Comparison of ENCODE assay signal across 9 cellular contexts in the genomic region with DNA sequence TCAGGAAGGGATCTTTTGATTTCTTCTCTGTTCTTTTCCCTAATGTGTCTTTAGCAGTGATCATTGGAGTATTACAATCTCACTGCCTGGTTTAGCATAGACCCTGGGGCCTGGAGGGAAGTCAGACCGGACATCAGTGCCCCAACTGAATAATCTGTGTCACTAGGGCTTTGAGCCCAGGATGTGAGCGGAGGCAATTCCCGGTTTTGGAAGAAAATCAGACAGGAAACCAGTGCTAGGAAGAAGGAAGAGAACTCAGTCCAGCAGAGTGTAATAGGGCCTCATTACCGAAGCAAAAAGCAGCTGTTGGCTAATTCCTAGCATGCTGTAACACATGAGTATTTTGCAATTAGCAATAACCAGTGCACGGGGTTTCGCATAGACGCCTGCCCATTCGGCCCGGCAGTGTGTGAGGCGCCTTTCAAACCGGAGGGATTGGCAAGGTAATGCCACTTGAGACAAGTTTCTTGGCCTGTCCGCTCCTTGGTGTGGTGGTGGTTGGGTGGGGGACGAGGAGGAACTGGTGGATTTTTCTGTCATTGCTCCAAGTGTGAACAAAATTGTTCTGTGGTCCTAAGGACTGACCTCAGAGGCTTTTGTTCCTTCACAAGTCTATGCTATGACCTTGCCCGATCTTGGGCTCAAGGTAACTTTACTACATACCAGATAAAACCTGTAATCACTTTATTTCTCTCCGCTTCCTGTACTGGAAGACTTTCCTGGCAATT. TPM values are rescaled to one million over a fixed set of nuclear protein-coding genes. Genes with fewer than 3 reads are reported as not detected.
DNase-seq lines count a peak whose midpoint lies in the region; ATAC-seq and TF ChIP-seq lines count a peak whose summit lies in the region.
"Had no signal": no experiment of that assay in that cellular context is flagged by ENCODE, and none has a peak within 500 bp of the region (broad histone marks: within the 10 kb centered on the region; RNA-seq: fewer than 3 reads in every experiment).

No MANE protein-coding gene starts in this region.

- peak overlapping the region; percentile 40 for H3K4me3 ChIP-seq in CD8-positive, alpha-beta T cell (ENCODE audit: low read depth, low read length)
- H3K4me3 ChIP-seq in neutrophil (ENCODE audit: low read depth in 1 of 2, low read length in 1 of 2): peak overlapping the region; percentile 88 to 89

- no peak overlapping the region for H3K27ac ChIP-seq in CD8-positive, alpha-beta T cell (ENCODE audit: low read depth, low read length)
- H3K27ac ChIP-seq in epithelial cell of prostate (peak overlapping the region; percentile 99), neutrophil (peak overlapping the region; percentile 100)

- CTCF ChIA-PET in CD8-positive, alpha-beta T cell (lab: Charles Lee): interaction anchor here (0.7 to 2.1 kb wide), 4 partner anchors 11 to 641 kb away, joined by 3 to 7 read pairs (median 4); no protein-coding TSS in a partner anchor

- H3K36me3 Mint-ChIP-seq in CD8-positive, alpha-beta T cell: peaks cover 5% of the 10 kb centered on the region
- H3K36me3 Mint-ChIP-seq: activated naive CD4-positive, alpha-beta T cell treated with anti-CD3 and anti-CD28 coated beads, Interleukin-2, amount 50 U/mL, for 24 hours had no signal

- H3K4me1 ChIP-seq in CD8-positive, alpha-beta T cell (ENCODE audit: insufficient read depth, low read length): peaks cover 29% of the 10 kb centered on the region
- peaks cover 43 to 50% of the 10 kb centered on the region in 2 experiments for H3K4me1 ChIP-seq in neutrophil (ENCODE audit: control insufficient read depth in 1 of 2, insufficient read depth in 1 of 2, low read depth in 1 of 2, low read length in 1 of 2)

- DNase-seq in CD8-positive, alpha-beta T cell: no peak
- peak; percentile 80 to 83 for DNase-seq in NOMO-1 (lab: John Stamatoyannopoulos, UW; ENCODE audit: unreplicated experiment in 2 of 2)
- DNase-seq in epithelial cell of prostate (ENCODE audit: low read depth, low spot score): no peak
- DNase-seq in GM13976 (ENCODE audit: low spot score): no peak
- DNase-seq in NCI-H2029 (lab: John Stamatoyannopoulos, UW): no peak

- peaks cover 22% of the 10 kb centered on the region for H3K4me1 Mint-ChIP-seq in CD8-positive, alpha-beta T cell (ENCODE audit: low read depth)

- in situ Hi-C loops in GM13976 (cut with MboI; ENCODE audit: low sequenced_read_pairs, unreplicated experiment): no loop called here

- no peak overlapping the region for H3K27ac Mint-ChIP-seq in CD8-positive, alpha-beta T cell

- intact Hi-C loops in CD8-positive, alpha-beta T cell (cut with DNase I, micrococcal nuclease): loop anchor here (5.0 to 10.0 kb wide), 3 partner anchors 431 to 693 kb away; no protein-coding TSS in a partner anchor

- no peak for ATAC-seq in CD8-positive, alpha-beta T cell
- ATAC-seq in HG03097 (IDR thresholded peaks at IDR 0.05; ENCODE audit: low FRiP score, unreplicated experiment) (no peak), HG03565 (IDR thresholded peaks at IDR 0.05; ENCODE audit: unreplicated experiment) (no peak)

- POLR2A ChIA-PET in CD8-positive, alpha-beta T cell (lab: Charles Lee): interaction anchor here (1.2 to 1.5 kb wide), 2 partner anchors 15 to 28 kb away, joined by 3 to 4 read pairs; no protein-coding TSS in a partner anchor

- no peaks in the 10 kb centered on the region for H3K9me3 ChIP-seq in CD8-positive, alpha-beta T cell (ENCODE audit: low read length)
- H3K9me3 ChIP-seq in neutrophil: no peaks in the 10 kb centered on the region

- no peak overlapping the region for H3K4me3 Mint-ChIP-seq in CD8-positive, alpha-beta T cell
- H3K4me3 Mint-ChIP-seq: activated naive CD4-positive, alpha-beta T cell treated with anti-CD3 and anti-CD28 coated beads, Interleukin-2, amount 50 U/mL, for 24 hours had no signal

- H3K27me3 ChIP-seq in CD8-positive, alpha-beta T cell (ENCODE audit: insufficient read depth, low read length): no peaks in the 10 kb centered on the region
- no peaks in the 10 kb centered on the region for H3K27me3 ChIP-seq in neutrophil

- TF ChIP-seq CTCF in CD8-positive, alpha-beta T cell (IDR thresholded peaks at IDR 0.05): no peak
- TF ChIP-seq CTCF in neutrophil (IDR thresholded peaks at IDR 0.05) (no peak), GM13976 (IDR thresholded peaks at IDR 0.05; ENCODE audit: borderline replicate concordance, control extremely low read depth, extremely low read depth, insufficient read depth, missing control alignments) (no peak)

- H3K36me3 ChIP-seq in CD8-positive, alpha-beta T cell (ENCODE audit: insufficient read depth, low read length): no peaks in the 10 kb centered on the region
- peaks cover 29% of the 10 kb centered on the region for H3K36me3 ChIP-seq in neutrophil

- H3K27me3 Mint-ChIP-seq in CD8-positive, alpha-beta T cell (ENCODE audit: low read depth): no peaks in the 10 kb centered on the region
- H3K27me3 Mint-ChIP-seq: activated naive CD4-positive, alpha-beta T cell treated with anti-CD3 and anti-CD28 coated beads, Interleukin-2, amount 50 U/mL, for 24 hours had no signal

- no peaks in the 10 kb centered on the region for H3K9me3 Mint-ChIP-seq in CD8-positive, alpha-beta T cell
- H3K9me3 Mint-ChIP-seq: activated naive CD4-positive, alpha-beta T cell treated with anti-CD3 and anti-CD28 coated beads, Interleukin-2, amount 50 U/mL, for 24 hours had no signal

RNA-seq across cellular contexts. Expression of gene FOSL2, which starts 2.8 kb away (rescaled TPM):
- total RNA-seq in CD8-positive, alpha-beta T cell: 100 to 1,000 TPM; 359 to 360 TPM

Comparison
In these comparisons a context has a peak if more than half of its experiments do, and no peak if none do; other contexts are left out.
1. DNase-seq: peak in NOMO-1 (2 of 2); none in CD8-positive, alpha-beta T cell (0 of 7), epithelial cell of prostate (single experiment), GM13976 (single experiment) and NCI-H2029 (single experiment).